ENCODE assay signal across 11 cellular contexts in the genomic region with DNA sequence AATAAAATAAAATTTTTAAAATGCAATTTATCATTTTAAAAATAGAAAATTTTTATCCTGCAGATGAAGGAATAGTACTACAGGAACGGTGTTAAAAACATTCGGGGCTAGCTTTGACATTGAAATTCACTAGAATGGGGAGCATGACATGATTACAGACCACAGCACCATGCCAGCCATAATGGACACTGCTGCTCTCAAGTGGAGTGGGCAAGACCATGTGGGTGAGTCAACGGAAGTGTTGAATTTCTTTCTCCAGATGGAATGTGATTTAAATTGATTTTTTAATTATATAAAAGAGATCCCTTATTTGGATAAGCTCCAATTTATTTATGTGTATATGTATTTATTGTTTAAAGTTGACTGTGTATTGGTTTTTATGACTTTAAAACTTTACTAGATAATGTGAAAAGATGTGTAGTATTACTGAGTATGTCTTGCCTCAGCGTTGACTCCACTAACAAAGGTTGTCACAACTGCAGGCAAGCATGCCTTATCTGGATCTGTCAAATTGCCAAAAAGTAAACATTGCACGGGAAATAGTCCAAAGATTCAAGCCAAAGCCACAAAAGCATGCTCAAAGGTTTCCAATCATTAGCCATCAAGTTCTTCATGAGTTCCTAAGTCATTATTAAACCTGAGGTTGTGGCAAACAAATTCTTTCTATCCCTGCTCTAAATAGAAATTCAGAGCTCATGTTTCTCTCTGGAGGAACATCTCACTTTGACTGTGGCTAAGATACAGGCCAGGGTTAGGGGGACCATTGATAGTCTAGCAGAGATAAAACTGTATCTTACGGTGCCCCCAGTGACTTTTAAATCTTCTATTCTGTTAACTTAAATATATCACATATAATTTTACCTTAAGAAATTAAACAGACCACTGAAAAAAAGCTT.
DNase-seq lines count a peak whose midpoint lies in the region; ATAC-seq, FAIRE-seq and TF ChIP-seq lines count a peak whose summit lies in the region.
"Had no signal": no experiment of that assay in that cellular context is flagged by ENCODE, and none has a peak within 500 bp of the region (broad histone marks: within the 10 kb centered on the region; RNA-seq: fewer than 3 reads in every experiment).

No MANE protein-coding gene starts in this region.

- no peaks in the 10 kb centered on the region for H3K36me3 ChIP-seq in upper lobe of right lung

- DNase-seq in NCI-H2171 treated with DMSO at 0.1 percent for 48 hours (lab: John Stamatoyannopoulos, UW) (peak; percentile 2), NCI-H2171 (lab: John Stamatoyannopoulos, UW) (no peak), RCC 7860 (ENCODE audit: low spot score) (peak; percentile 37), fibroblast of the aortic adventitia (ENCODE audit: low read depth) (peak; percentile 100), upper lobe of right lung (no peak), type B pancreatic cell (ENCODE audit: extremely low spot score, unreplicated experiment) (no peak), SKM-1 treated with dmso at 0.1 percent for 144 hours (lab: John Stamatoyannopoulos, UW; ENCODE audit: unreplicated experiment) (no peak)
- no peak for DNase-seq in activated effector memory CD4-positive, alpha-beta T cell treated with anti-CD3 and anti-CD28 coated beads, Interleukin-2, amount 50 U/mL, for 16 hours
- DNase-seq: activated CD8-positive, alpha-beta T cell treated with anti-CD3 and anti-CD28 coated beads, Interleukin-2, amount 10 ng/mL, durations not matched to agents 7 days and 5 days had no signal

- no peaks in the 10 kb centered on the region for H3K36me3 Mint-ChIP-seq in type B pancreatic cell
- H3K36me3 Mint-ChIP-seq: brain had no signal

- no peak for TF ChIP-seq CTCF in fibroblast of the aortic adventitia (IDR thresholded peaks at IDR 0.05; ENCODE audit: insufficient read depth, low read length)
- TF ChIP-seq CTCF in upper lobe of right lung (IDR thresholded peaks at IDR 0.05) = no peak
- no peak for TF ChIP-seq CTCF in type B pancreatic cell (conservative IDR thresholded peaks at IDR 0.05)

- H3K27ac Mint-ChIP-seq in type B pancreatic cell = no peak overlapping the region
- H3K27ac Mint-ChIP-seq: activated CD8-positive, alpha-beta T cell treated with anti-CD3 and anti-CD28 coated beads, Interleukin-2, amount 10 ng/mL, durations not matched to agents 7 days and 5 days had no signal

- no peaks in the 10 kb centered on the region for H3K4me1 Mint-ChIP-seq in type B pancreatic cell (ENCODE audit: unreplicated experiment)

- peak; percentile 78 for ATAC-seq in upper lobe of right lung
- ATAC-seq: activated CD8-positive, alpha-beta T cell treated with anti-CD3 and anti-CD28 coated beads, Interleukin-2, amount 10 ng/mL, durations not matched to agents 7 days and 5 days; Right ventricle myocardium inferior had no signal

- no peaks in the 10 kb centered on the region for H3K27me3 ChIP-seq in upper lobe of right lung

- H3K9me3 Mint-ChIP-seq in type B pancreatic cell = no peaks in the 10 kb centered on the region

- intact Hi-C loops in upper lobe of right lung (cut with DNase I) = no loop called here

- H3K9me3 ChIP-seq in upper lobe of right lung = no peaks in the 10 kb centered on the region

- H3K4me3 Mint-ChIP-seq in type B pancreatic cell = no peak overlapping the region
- H3K4me3 Mint-ChIP-seq: activated CD8-positive, alpha-beta T cell treated with anti-CD3 and anti-CD28 coated beads, Interleukin-2, amount 10 ng/mL, durations not matched to agents 7 days and 5 days; brain had no signal

- FAIRE-seq in RCC 7860 (lab: Jason Lieb, UNC) = peak; percentile 47

- H3K27ac ChIP-seq in upper lobe of right lung = no peak overlapping the region

- H3K4me3 ChIP-seq in fibroblast of the aortic adventitia (ENCODE audit: low read depth, low read length) (no peak overlapping the region), upper lobe of right lung (no peak overlapping the region)

- H3K4me1 ChIP-seq in upper lobe of right lung = no peaks in the 10 kb centered on the region

- no peaks in the 10 kb centered on the region for H3K27me3 Mint-ChIP-seq in type B pancreatic cell

Comparison
In these comparisons a context has a peak if more than half of its experiments do, and no peak if none do; other contexts are left out.
1. DNase-seq: peak in NCI-H2171 treated with DMSO at 0.1 percent for 48 hours (single experiment), RCC 7860 (single experiment) and fibroblast of the aortic adventitia (single experiment); none in NCI-H2171 (single experiment), upper lobe of right lung (single experiment), type B pancreatic cell (single experiment), activated effector memory CD4-positive, alpha-beta T cell treated with anti-CD3 and anti-CD28 coated beads, Interleukin-2, amount 50 U/mL, for 16 hours (single experiment) and SKM-1 treated with dmso at 0.1 percent for 144 hours (single experiment).